ENCODE assay signal across 1 cellular context in genomic region chr6:37499433-37500293, GRCh38.
TF ChIP-seq lines count a peak whose summit lies in the region.

Gene CCDC167, minus strand, starts transcription at chr6:37499893. Its CDS starts 30 bp downstream, at chr6:37499863.

TF ChIP-seq in HepG2, 621 proteins besides CTCF, POLR2A, EP300 and RAD21 (continued from another document and continues in another):
- TF ChIP-seq GMEB2 (CRISPR knock-in tag; IDR thresholded peaks at IDR 0.05; ENCODE audit: low read depth), result no peak
- TF ChIP-seq ZNF496 (CRISPR knock-in tag; IDR thresholded peaks at IDR 0.05; ENCODE audit: insufficient replicate concordance), result no peak
- no peak for TF ChIP-seq ZFP41 (CRISPR knock-in tag; IDR thresholded peaks at IDR 0.05; ENCODE audit: borderline replicate concordance)
- peak; percentile 76; the same call in 1 of the 2 replicates for TF ChIP-seq ZNF276 (CRISPR knock-in tag; IDR thresholded peaks at IDR 0.05; ENCODE audit: low read depth)
- TF ChIP-seq KAT7 (CRISPR knock-in tag; IDR thresholded peaks at IDR 0.05; ENCODE audit: borderline replicate concordance), result peak; percentile 70; the same call in 1 of the 2 replicates
- TF ChIP-seq ZNF816 (CRISPR knock-in tag; IDR thresholded peaks at IDR 0.05; ENCODE audit: borderline replicate concordance), result no peak
- no peak for TF ChIP-seq ZBTB40 (IDR thresholded peaks at IDR 0.05)
- TF ChIP-seq ZBTB40 (CRISPR knock-in tag; IDR thresholded peaks at IDR 0.05), result no peak
- no peak for TF ChIP-seq MAF1 (CRISPR knock-in tag; IDR thresholded peaks at IDR 0.05; ENCODE audit: borderline replicate concordance)
- TF ChIP-seq ZNF280B (CRISPR knock-in tag; IDR thresholded peaks at IDR 0.05; ENCODE audit: borderline replicate concordance), result peak; percentile 64; the same call in 1 of the 2 replicates
- peak; percentile 85 for TF ChIP-seq ZNF281 (CRISPR knock-in tag; IDR thresholded peaks at IDR 0.05; ENCODE audit: borderline replicate concordance)
- TF ChIP-seq ZNF138 (CRISPR knock-in tag; IDR thresholded peaks at IDR 0.05; ENCODE audit: low read depth), result no peak
- TF ChIP-seq SRY (CRISPR knock-in tag; IDR thresholded peaks at IDR 0.05), result no peak; the same call in 1 of the 2 replicates
- no peak for TF ChIP-seq PLSCR1 (CRISPR knock-in tag; IDR thresholded peaks at IDR 0.05; ENCODE audit: borderline replicate concordance)
- no peak for TF ChIP-seq ZNF382 (CRISPR knock-in tag; IDR thresholded peaks at IDR 0.05; ENCODE audit: borderline replicate concordance)
- TF ChIP-seq REL (CRISPR knock-in tag; conservative IDR thresholded peaks at IDR 0.05), result no peak
- no peak for TF ChIP-seq ARNT (IDR thresholded peaks at IDR 0.05)
- TF ChIP-seq RBM22 (optimal IDR thresholded peaks at IDR 0.05; ENCODE audit: low read length), result no peak
- TF ChIP-seq SALL2 (CRISPR knock-in tag; IDR thresholded peaks at IDR 0.05), result no peak
- TF ChIP-seq MXD3 (CRISPR knock-in tag; IDR thresholded peaks at IDR 0.05), result peak; percentile 82; the same call in 1 of the 2 replicates
- TF ChIP-seq HHEX (CRISPR knock-in tag; IDR thresholded peaks at IDR 0.05), result no peak
- no peak for TF ChIP-seq MLLT10 (CRISPR knock-in tag; IDR thresholded peaks at IDR 0.05)
- no peak for TF ChIP-seq PLRG1 (conservative IDR thresholded peaks at IDR 0.05)
- no peak for TF ChIP-seq CENPX (CRISPR knock-in tag; IDR thresholded peaks at IDR 0.05)
- TF ChIP-seq ZMAT5 (CRISPR knock-in tag; IDR thresholded peaks at IDR 0.05; ENCODE audit: borderline replicate concordance, low read depth), result no peak
